In the genomic region with DNA sequence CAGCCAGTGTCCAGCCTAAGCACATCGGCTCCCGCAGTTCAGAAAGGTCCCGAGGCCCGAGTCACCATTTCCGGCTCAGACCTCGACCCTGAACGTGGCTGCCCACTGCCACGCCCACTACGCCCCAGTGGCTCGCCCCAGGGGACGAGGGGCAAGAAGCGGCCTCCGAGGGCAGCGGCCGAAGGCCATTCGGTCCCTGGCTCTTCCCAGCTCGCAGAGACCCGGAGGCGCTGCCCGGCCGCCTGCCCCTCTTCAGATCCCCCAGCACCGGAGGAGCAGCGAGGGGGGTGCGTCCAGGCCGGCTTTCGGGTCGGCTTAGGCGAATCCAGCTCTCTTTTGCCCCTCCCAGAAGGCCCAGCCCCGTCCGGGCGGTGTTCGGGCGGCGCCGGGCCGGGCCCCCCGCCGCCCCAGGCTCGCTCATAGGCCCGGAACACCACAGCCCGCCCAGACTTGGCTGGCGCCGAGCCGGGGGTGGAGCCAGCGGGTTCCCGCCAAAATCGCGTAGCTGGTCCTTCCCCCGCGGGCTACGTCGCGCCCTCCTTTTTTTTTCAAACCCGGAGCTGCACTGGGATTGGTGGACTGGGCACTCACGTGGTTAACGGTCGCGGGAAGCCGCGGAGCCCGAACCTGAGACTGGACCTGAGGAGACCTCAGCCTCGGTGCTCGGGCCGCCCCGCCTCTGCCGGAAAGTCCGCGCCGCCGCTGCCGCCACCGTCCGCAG, we compare ENCODE assay signal across 1 cellular context.
A peak's percentile ranks its signal among the peaks of the same experiment; 100 is the strongest.
TF ChIP-seq lines count a peak whose summit lies in the region.

TSS of gene WEE1 (plus strand) at position 617 of the 721 bp plus-strand sequence. CDS start 264 bp downstream, outside the sequence.

TF ChIP-seq in K562, 482 proteins besides CTCF, POLR2A, EP300 and RAD21 (continued from another document and continues in another):
- TF ChIP-seq ZBTB43 (CRISPR knock-in tag; IDR thresholded peaks at IDR 0.05) (no peak), NKRF (IDR thresholded peaks at IDR 0.05; ENCODE audit: borderline replicate concordance) (peak; percentile 79; the same call in 1 of the 2 replicates), RB1 (IDR thresholded peaks at IDR 0.05; ENCODE audit: low read depth) (peak; percentile 100), OTX1 (CRISPR knock-in tag; IDR thresholded peaks at IDR 0.05) (no peak), SP1 (CRISPR knock-in tag; IDR thresholded peaks at IDR 0.05) (peak; percentile 90), PREB (CRISPR knock-in tag; IDR thresholded peaks at IDR 0.05) (0 out of 2 replicates have a peak, but pooled peaks have one; percentile 76), CTBP1 (IDR thresholded peaks at IDR 0.05; ENCODE audit: borderline replicate concordance) (peak; percentile 79), CBFA2T2 (conservative IDR thresholded peaks at IDR 0.05) (peak; percentile 31; the same call in 1 of the 2 replicates), RBM25 (IDR thresholded peaks at IDR 0.05; ENCODE audit: low read depth, low read length, severe bottlenecking) (peak; percentile 50), ESRRA (IDR thresholded peaks at IDR 0.05; ENCODE audit: borderline replicate concordance, low read depth) (peak; percentile 53; the same call in 1 of the 2 replicates), SIN3A (IDR thresholded peaks at IDR 0.05; ENCODE audit: borderline replicate concordance in 2 of 2, control insufficient read depth in 1 of 2, low read depth in 2 of 2, low read length in 2 of 2) (peak; percentile 1 to 41; a peak in 1 of 4 replicates), RNF2 (IDR thresholded peaks at IDR 0.05) (peak; percentile 61; the same call in 1 of the 2 replicates), FIP1L1 (IDR thresholded peaks at IDR 0.05; ENCODE audit: low read depth, low read length, poor library complexity, severe bottlenecking) (peak; percentile 91), U2AF1 (optimal IDR thresholded peaks at IDR 0.05; ENCODE audit: low read depth, low read length) (peak; percentile 89), CBX1 (IDR thresholded peaks at IDR 0.05; ENCODE audit: low read depth) (peak; percentile 87; the same call in 1 of the 2 replicates), NELFE (IDR thresholded peaks at IDR 0.05; ENCODE audit: insufficient read depth, insufficient read length) (no peak), POLR2G (IDR thresholded peaks at IDR 0.05; ENCODE audit: low read depth, low read length) (peak; percentile 91), ZNF766 (CRISPR knock-in tag; conservative IDR thresholded peaks at IDR 0.05) (no peak), TOE1 (IDR thresholded peaks at IDR 0.05; ENCODE audit: borderline replicate concordance) (peak; percentile 75), TOE1 (CRISPR knock-in tag; IDR thresholded peaks at IDR 0.05; ENCODE audit: borderline replicate concordance, low read depth) (0 out of 2 replicates have a peak, but pooled peaks have one; percentile 33), ZC3H4 (CRISPR knock-in tag; IDR thresholded peaks at IDR 0.05; ENCODE audit: borderline replicate concordance) (0 out of 2 replicates have a peak, but pooled peaks have one; percentile 90), ETV1 (tag; conservative IDR thresholded peaks at IDR 0.05; ENCODE audit: low read depth) (peak; percentile 72), E2F1 (CRISPR knock-in tag; IDR thresholded peaks at IDR 0.05) (peak; percentile 99), CBFB (CRISPR knock-in tag; IDR thresholded peaks at IDR 0.05) (no peak), SOX6 (IDR thresholded peaks at IDR 0.05) (peak; percentile 49; the same call in 1 of the 2 replicates), TAF9B (IDR thresholded peaks at IDR 0.05; ENCODE audit: partially characterized antibody) (peak; percentile 71), PTBP1 (IDR thresholded peaks at IDR 0.05; ENCODE audit: low read depth, low read length) (no peak), GABPA (tag; conservative IDR thresholded peaks at IDR 0.05; ENCODE audit: low read depth) (peak; percentile 76), SREBF1 (IDR thresholded peaks at IDR 0.05; ENCODE audit: borderline replicate concordance, low read depth, low read length) (peak; percentile 61; the same call in 1 of the 2 replicates), KDM5B (IDR thresholded peaks at IDR 0.05; ENCODE audit: insufficient replicate concordance, low read depth, low read length) (peak; percentile 48), RBFOX2 (IDR thresholded peaks at IDR 0.05; ENCODE audit: low read depth, low read length) (peak; percentile 94), TAF7 (tag; IDR thresholded peaks at IDR 0.05) (peak; percentile 37), MYBL2 (IDR thresholded peaks at IDR 0.05; ENCODE audit: low read depth) (peak; percentile 99), MYBL2 (CRISPR knock-in tag; IDR thresholded peaks at IDR 0.05; ENCODE audit: borderline replicate concordance) (peak; percentile 98; the same call in 1 of the 2 replicates), MYC (IDR thresholded peaks at IDR 0.05; ENCODE audit: low read depth, low read length) (peak; percentile 75; the same call in 1 of the 2 replicates), MYC (CRISPR knock-in tag; IDR thresholded peaks at IDR 0.05; ENCODE audit: borderline replicate concordance, low read depth) (no peak; the same call in 1 of the 2 replicates), NEUROD1 (IDR thresholded peaks at IDR 0.05; ENCODE audit: borderline replicate concordance, low read depth, low read length, partially characterized antibody) (peak; percentile 27), ATF1 (CRISPR knock-in tag; IDR thresholded peaks at IDR 0.05) (no peak), ATF1 (tag; IDR thresholded peaks at IDR 0.05) (peak; percentile 93), NFIC (IDR thresholded peaks at IDR 0.05) (peak; percentile 31), KAT7 (CRISPR knock-in tag; IDR thresholded peaks at IDR 0.05; ENCODE audit: borderline replicate concordance) (no peak; the same call in 1 of the 2 replicates)
- TF ChIP-seq, protein P1, sequence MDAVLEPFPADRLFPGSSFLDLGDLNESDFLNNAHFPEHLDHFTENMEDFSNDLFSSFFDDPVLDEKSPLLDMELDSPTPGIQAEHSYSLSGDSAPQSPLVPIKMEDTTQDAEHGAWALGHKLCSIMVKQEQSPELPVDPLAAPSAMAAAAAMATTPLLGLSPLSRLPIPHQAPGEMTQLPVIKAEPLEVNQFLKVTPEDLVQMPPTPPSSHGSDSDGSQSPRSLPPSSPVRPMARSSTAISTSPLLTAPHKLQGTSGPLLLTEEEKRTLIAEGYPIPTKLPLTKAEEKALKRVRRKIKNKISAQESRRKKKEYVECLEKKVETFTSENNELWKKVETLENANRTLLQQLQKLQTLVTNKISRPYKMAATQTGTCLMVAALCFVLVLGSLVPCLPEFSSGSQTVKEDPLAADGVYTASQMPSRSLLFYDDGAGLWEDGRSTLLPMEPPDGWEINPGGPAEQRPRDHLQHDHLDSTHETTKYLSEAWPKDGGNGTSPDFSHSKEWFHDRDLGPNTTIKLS (IDR thresholded peaks at IDR 0.05; ENCODE audit: borderline replicate concordance, low read depth): peak; percentile 53; the same call in 1 of the 2 replicates
- TF ChIP-seq, protein P2, sequence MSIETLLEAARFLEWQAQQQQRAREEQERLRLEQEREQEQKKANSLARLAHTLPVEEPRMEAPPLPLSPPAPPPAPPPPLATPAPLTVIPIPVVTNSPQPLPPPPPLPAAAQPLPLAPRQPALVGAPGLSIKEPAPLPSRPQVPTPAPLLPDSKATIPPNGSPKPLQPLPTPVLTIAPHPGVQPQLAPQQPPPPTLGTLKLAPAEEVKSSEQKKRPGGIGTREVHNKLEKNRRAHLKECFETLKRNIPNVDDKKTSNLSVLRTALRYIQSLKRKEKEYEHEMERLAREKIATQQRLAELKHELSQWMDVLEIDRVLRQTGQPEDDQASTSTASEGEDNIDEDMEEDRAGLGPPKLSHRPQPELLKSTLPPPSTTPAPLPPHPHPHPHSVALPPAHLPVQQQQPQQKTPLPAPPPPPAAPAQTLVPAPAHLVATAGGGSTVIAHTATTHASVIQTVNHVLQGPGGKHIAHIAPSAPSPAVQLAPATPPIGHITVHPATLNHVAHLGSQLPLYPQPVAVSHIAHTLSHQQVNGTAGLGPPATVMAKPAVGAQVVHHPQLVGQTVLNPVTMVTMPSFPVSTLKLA (conservative IDR thresholded peaks at IDR 0.05): peak; percentile 92 to 95
- TF ChIP-seq, protein P3, sequence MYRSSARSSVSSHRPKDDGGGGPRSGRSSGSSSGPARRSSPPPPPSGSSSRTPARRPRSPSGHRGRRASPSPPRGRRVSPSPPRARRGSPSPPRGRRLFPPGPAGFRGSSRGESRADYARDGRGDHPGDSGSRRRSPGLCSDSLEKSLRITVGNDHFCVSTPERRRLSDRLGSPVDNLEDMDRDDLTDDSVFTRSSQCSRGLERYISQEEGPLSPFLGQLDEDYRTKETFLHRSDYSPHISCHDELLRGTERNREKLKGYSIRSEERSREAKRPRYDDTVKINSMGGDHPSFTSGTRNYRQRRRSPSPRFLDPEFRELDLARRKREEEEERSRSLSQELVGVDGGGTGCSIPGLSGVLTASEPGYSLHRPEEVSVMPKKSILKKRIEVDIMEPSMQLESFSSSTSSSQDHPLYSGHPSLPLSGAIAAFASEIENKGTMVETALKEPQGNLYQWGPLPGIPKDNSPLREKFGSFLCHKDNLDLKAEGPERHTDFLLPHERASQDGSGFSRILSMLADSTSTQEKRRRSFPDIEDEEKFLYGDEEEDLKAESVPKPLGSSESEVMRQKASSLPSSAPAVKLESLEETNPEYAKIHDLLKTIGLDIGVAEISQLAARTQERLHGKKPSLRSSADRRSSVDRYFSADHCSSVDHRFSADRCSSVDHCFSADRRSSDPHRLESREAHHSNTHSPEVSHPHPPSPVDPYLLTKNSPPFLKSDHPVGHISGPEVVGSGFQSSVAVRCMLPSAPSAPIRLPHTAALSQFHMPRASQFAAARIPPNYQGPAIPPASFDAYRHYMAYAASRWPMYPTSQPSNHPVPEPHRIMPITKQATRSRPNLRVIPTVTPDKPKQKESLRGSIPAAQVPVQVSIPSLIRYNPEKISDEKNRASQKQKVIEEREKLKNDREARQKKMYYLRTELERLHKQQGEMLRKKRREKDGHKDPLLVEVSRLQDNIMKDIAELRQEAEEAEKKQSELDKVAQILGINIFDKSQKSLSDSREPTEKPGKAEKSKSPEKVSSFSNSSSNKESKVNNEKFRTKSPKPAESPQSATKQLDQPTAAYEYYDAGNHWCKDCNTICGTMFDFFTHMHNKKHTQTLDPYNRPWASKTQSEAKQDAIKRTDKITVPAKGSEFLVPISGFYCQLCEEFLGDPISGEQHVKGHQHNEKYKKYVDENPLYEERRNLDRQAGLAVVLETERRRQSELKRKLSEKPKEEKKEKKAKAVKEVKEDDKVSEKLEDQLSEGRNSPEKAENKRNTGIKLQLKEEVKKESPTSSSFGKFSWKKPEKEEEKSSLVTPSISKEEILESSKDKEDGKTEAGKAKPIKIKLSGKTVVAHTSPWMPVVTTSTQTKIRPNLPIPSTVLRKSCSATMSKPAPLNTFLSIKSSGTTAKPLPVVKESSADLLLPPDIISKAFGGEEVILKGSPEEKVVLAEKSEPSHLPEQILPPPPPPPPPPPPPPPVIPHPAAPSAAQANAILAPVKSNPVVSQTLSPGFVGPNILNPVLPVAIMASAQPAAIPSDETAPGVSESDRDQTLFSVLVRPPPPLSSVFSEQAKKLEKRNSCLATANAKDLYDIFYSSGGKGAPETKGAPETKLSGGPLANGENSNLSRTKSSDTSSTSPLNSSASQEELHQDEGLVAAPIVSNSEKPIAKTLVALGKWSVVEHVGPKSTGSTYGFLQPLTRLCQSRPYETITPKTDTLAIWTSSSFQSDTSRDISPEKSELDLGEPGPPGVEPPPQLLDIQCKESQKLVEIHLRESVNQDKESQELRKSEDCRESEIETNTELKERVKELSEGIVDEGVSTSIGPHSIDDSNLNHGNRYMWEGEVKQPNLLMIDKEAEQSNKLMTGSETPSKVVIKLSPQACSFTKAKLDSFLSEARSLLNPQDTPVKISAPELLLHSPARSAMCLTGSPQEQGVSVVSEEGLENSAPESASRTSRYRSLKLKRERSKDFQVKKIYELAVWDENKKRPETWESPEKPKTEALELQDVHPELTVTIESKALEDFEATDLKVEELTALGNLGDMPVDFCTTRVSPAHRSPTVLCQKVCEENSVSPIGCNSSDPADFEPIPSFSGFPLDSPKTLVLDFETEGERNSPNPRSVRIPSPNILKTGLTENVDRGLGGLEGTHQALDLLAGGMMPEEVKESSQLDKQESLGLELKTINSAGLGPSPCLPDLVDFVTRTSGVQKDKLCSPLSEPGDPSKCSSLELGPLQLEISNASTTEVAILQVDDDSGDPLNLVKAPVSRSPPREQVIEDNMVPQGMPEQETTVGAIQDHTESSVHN (IDR thresholded peaks at IDR 0.05; ENCODE audit: borderline replicate concordance in 1 of 2, low read depth in 1 of 2): no peak
